In the genomic region with DNA sequence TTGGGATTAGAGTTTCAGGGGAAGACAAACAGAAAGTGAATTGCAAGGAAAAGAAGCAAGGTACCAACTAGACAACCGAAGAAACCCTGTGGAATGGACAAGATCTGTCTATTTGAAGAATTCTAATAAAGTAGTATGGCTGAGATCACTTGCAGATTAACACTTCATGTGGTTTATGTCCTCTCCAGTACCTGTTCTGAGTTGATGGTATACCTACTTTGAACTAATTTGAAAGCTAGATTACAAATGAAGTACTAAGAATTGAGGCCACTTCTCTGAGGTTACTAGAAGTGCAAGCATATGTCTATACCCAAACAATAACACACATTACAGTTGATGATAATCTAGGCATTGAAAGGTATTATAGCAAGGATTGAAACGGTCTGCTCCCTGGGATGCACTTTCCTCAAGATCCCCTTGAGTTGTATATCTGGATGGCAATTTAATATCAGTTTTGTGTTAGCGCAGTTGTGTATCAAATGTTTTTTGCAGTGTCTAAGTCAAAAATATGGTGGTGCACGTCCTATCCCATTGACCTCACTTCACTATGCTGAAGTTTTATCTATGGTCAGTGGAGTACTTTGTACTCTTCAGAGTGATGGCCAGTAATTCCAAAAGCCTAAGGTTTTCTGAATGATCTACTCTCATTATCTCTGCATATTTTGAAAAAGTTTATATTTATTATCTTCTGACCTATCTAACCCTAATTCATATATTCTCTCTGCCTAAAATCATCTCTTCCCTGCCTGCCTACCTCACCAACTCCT, we compare ENCODE assay signal across 16 cellular contexts. TPM values are rescaled to one million over a fixed set of nuclear protein-coding genes. Genes with fewer than 3 reads are reported as not detected.
DNase-seq lines count a peak whose midpoint lies in the region; ATAC-seq, FAIRE-seq and TF ChIP-seq lines count a peak whose summit lies in the region.
"Had no signal": no experiment of that assay in that cellular context is flagged by ENCODE, and none has a peak within 500 bp of the region (broad histone marks: within the 10 kb centered on the region; RNA-seq: fewer than 3 reads in every experiment).

No MANE protein-coding gene starts in this region.

- peaks cover 17% of the 10 kb centered on the region for H3K4me1 Mint-ChIP-seq in activated T-cell treated with anti-CD3 and anti-CD28 coated beads, Interleukin-2, amount 50 U/mL, for 4 hours (ENCODE audit: low read depth)

- H3K4me1 ChIP-seq in left ventricle myocardium inferior: peaks cover 30% of the 10 kb centered on the region
- H3K4me1 ChIP-seq: BLaER1, HAP-1 had no signal

- H3K4me3 Mint-ChIP-seq in activated T-cell treated with anti-CD3 and anti-CD28 coated beads, Interleukin-2, amount 50 U/mL, for 4 hours: no peak overlapping the region
- H3K4me3 Mint-ChIP-seq: CD14-positive monocyte had no signal

- no peaks in the 10 kb centered on the region for H3K9me3 ChIP-seq in left ventricle myocardium inferior (replicated peaks)
- H3K9me3 ChIP-seq: BLaER1, HAP-1 had no signal

- peaks cover 22% of the 10 kb centered on the region for H3K36me3 Mint-ChIP-seq in activated T-cell treated with anti-CD3 and anti-CD28 coated beads, Interleukin-2, amount 50 U/mL, for 4 hours (ENCODE audit: insufficient read depth)

- H3K9me3 Mint-ChIP-seq in activated T-cell treated with anti-CD3 and anti-CD28 coated beads, Interleukin-2, amount 50 U/mL, for 4 hours: peaks cover 19% of the 10 kb centered on the region

- peak overlapping the region; percentile 30 for H3K27ac ChIP-seq in left ventricle myocardium inferior (replicated peaks)
- H3K27ac ChIP-seq: BLaER1 had no signal

- no peaks in the 10 kb centered on the region for H3K27me3 ChIP-seq in left ventricle myocardium inferior (ENCODE audit: low read depth)
- H3K27me3 ChIP-seq: BLaER1 had no signal

- TF ChIP-seq POLR2A in GM12891 (IDR thresholded peaks at IDR 0.05; ENCODE audit: low read depth, low read length): no peak

- peak; percentile 20 for FAIRE-seq in GM12891 (lab: Jason Lieb, UNC)
- FAIRE-seq: G401.6, H1 had no signal

- no peaks in the 10 kb centered on the region for H3K36me3 ChIP-seq in left ventricle myocardium inferior
- H3K36me3 ChIP-seq: HAP-1 had no signal

- peak; percentile 53 for ATAC-seq in left lobe of liver
- no peak for ATAC-seq in activated T-cell treated with anti-CD3 and anti-CD28 coated beads, Interleukin-2, amount 50 U/mL, for 4 hours

- intact Hi-C loops in left ventricle myocardium inferior (cut with micrococcal nuclease) (no loop called here), cardiac septum (cut with DNase I) (no loop called here)

- DNase-seq in left ventricle myocardium inferior (no peak), cardiac septum (ENCODE audit: low spot score) (no peak), GM12891 (ENCODE audit: insufficient read length, low spot score) (no peak), NCI-H82 (lab: John Stamatoyannopoulos, UW) (peak; percentile 87), left lobe of liver (ENCODE audit: low spot score) (no peak), NCI-H345 treated with DMSO at 0.1 percent for 48 hours (lab: John Stamatoyannopoulos, UW; ENCODE audit: unreplicated experiment) (no peak)
- DNase-seq in activated T-cell treated with anti-CD3 and anti-CD28 coated beads, Interleukin-2, amount 50 U/mL, for 4 hours: no peak
- no peak for DNase-seq in activated CD4-positive, CD25-positive, alpha-beta regulatory T cell (lab: John Stamatoyannopoulos, UW)
- DNase-seq: 8988T; CD4-positive, alpha-beta memory T cell; DMS 273 treated with DMSO at 0.1 percent for 48 hours had no signal

- no peak overlapping the region for H3K4me3 ChIP-seq in left ventricle myocardium inferior
- H3K4me3 ChIP-seq: BLaER1, HAP-1 had no signal

- TF ChIP-seq CTCF in left ventricle myocardium inferior (IDR thresholded peaks at IDR 0.05; ENCODE audit: borderline replicate concordance): no peak

- H3K27me3 Mint-ChIP-seq in activated T-cell treated with anti-CD3 and anti-CD28 coated beads, Interleukin-2, amount 50 U/mL, for 4 hours (ENCODE audit: low read depth): no peaks in the 10 kb centered on the region
- H3K27me3 Mint-ChIP-seq: CD4-positive, alpha-beta memory T cell had no signal

TF ChIP-seq in GM12891, 5 proteins besides CTCF, POLR2A, EP300 and RAD21:
- TF ChIP-seq TAF1 (IDR thresholded peaks at IDR 0.05; ENCODE audit: low read depth, low read length) (no peak), PAX5 (IDR thresholded peaks at IDR 0.05; ENCODE audit: insufficient read depth, low read length, severe bottlenecking) (no peak), POLR2AphosphoS5 (IDR thresholded peaks at IDR 0.05; ENCODE audit: low read depth, low read length) (no peak)
TF ChIP-seq in GM12891: peak in this region for 0.

RNA-seq across cellular contexts. Expression of gene ZNF277, which starts 25.9 kb away (rescaled TPM):
- total RNA-seq in left ventricle myocardium inferior: 14.6 TPM
- total RNA-seq in cardiac septum: 16.3 TPM
- polyA plus RNA-seq in GM12891 (2012; ENCODE audit: low read depth, missing spikeins): 28.3 TPM
- total RNA-seq in left lobe of liver: 13.8 TPM
- 10 to 100 TPM; 11.3 to 13.9 (median 13.0) TPM for total RNA-seq in activated T-cell treated with anti-CD3 and anti-CD28 coated beads, Interleukin-2, amount 50 U/mL, for 4 hours

RNA-seq across cellular contexts. Expression of gene DOCK4, which starts 26.2 kb away (rescaled TPM):
- total RNA-seq in left ventricle myocardium inferior: 15.2 TPM
- 18.5 TPM for total RNA-seq in cardiac septum
- polyA plus RNA-seq in GM12891 (2012; ENCODE audit: low read depth, missing spikeins): 0.81 TPM
- total RNA-seq in left lobe of liver: 11.8 TPM
- 1 to 10 TPM; 1.1 to 2.1 (median 2.1) TPM for total RNA-seq in activated T-cell treated with anti-CD3 and anti-CD28 coated beads, Interleukin-2, amount 50 U/mL, for 4 hours
